8 cellular contexts compared by ENCODE assay signal in the genomic region with DNA sequence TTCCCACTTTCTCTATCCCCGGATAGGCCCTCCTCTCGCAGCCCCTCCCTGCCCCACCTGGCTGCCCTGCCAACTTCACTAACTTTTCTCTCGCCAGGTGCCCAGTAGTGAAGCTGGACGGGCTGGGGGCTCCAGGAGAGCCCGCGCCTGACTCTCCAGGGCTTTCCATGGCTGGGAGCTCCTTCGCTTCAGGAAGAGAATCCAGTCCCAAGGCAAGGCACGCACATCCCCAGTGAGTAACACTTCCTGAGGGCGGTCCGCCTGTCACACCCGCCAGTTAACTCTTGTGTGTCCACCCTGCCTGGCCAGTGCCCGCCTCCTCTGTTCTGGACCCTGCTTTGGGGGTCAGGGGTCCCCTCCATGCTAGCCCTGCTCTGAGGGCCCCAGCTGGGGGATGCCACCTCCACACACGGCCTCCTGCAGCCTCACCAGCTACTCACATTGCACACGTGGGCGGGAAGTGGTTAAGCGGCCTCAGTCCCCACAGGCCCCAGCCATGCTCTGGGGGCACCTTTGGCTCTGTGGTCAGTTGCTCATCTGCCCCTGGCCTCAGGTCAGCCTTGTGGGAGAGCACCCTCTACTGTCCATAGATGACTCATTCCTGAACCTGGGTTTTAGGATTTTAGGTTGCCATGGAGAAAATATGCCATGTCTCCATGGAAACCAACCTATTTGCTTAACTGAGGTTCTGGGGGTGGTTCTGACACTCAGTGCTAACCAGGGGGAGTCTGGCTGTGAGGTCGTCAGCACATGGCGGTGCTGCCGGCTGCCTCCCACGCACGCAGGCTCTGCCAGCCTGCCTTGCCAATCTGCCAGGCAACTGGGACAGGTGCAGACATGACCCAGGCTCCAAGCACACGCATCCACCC.
DNase-seq lines count a peak whose midpoint lies in the region; ATAC-seq lines count a peak whose summit lies in the region.

A gene with protein sequence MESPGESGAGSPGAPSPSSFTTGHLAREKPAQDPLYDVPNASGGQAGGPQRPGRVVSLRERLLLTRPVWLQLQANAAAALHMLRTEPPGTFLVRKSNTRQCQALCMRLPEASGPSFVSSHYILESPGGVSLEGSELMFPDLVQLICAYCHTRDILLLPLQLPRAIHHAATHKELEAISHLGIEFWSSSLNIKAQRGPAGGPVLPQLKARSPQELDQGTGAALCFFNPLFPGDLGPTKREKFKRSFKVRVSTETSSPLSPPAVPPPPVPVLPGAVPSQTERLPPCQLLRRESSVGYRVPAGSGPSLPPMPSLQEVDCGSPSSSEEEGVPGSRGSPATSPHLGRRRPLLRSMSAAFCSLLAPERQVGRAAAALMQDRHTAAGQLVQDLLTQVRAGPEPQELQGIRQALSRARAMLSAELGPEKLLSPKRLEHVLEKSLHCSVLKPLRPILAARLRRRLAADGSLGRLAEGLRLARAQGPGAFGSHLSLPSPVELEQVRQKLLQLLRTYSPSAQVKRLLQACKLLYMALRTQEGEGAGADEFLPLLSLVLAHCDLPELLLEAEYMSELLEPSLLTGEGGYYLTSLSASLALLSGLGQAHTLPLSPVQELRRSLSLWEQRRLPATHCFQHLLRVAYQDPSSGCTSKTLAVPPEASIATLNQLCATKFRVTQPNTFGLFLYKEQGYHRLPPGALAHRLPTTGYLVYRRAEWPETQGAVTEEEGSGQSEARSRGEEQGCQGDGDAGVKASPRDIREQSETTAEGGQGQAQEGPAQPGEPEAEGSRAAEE (minus strand): TSS at position 201 of the 869 bp plus-strand sequence. CDS start 32 bp downstream, at position 169.

- peak within 1 kb of the TSS; percentile 43 to 63 for H3K4me3 ChIP-seq in muscle layer of colon (ENCODE audit: low read depth in 1 of 2, low read length in 2 of 2)

- peaks cover 10% of the 10 kb centered on the region for H3K4me1 ChIP-seq in muscle layer of colon (ENCODE audit: insufficient read depth, low read length)

- peaks cover 0 to 8% of the 10 kb centered on the region in 2 donors for H3K27me3 ChIP-seq in muscle layer of colon (ENCODE audit: control insufficient read depth in 1 of 2, insufficient read depth in 2 of 2, low read length in 2 of 2)

- DNase-seq in activated T-cell treated with anti-CD3 and anti-CD28 coated beads for 24 hours (ENCODE audit: low read depth) (peak; percentile 46), activated T-cell treated with anti-CD3 and anti-CD28 coated beads for 4 hours (no peak), NCI-H2196 treated with DMSO at 0.1 percent for 48 hours (lab: John Stamatoyannopoulos, UW; ENCODE audit: unreplicated experiment) (peak; percentile 82), fibroblast of gingiva (ENCODE audit: low read depth) (peak; percentile 94), stromal cell of bone marrow (ENCODE audit: low read depth) (peak; percentile 97)
- DNase-seq in activated CD8-positive, alpha-beta memory T cell treated with anti-CD3 and anti-CD28 coated beads, Interleukin-2, amount 50 U/mL, for 48 hours, result peak; percentile 88

- peak within 1 kb of the TSS; percentile 25 for H3K9ac ChIP-seq in muscle layer of colon (ENCODE audit: low read length)

- no peaks in the 10 kb centered on the region for H3K9me3 ChIP-seq in muscle layer of colon (ENCODE audit: low read length)

- peak; percentile 65 for ATAC-seq in HG02678 (IDR thresholded peaks at IDR 0.05; ENCODE audit: unreplicated experiment)

- no peak within 1 kb of the TSS for H3K27ac ChIP-seq in muscle layer of colon (ENCODE audit: low read depth, low read length)

- H3K36me3 ChIP-seq in muscle layer of colon (ENCODE audit: insufficient read depth, low read length), result peaks cover 36% of the 10 kb centered on the region
